ENCODE assay signal across 9 cellular contexts in the genomic region with DNA sequence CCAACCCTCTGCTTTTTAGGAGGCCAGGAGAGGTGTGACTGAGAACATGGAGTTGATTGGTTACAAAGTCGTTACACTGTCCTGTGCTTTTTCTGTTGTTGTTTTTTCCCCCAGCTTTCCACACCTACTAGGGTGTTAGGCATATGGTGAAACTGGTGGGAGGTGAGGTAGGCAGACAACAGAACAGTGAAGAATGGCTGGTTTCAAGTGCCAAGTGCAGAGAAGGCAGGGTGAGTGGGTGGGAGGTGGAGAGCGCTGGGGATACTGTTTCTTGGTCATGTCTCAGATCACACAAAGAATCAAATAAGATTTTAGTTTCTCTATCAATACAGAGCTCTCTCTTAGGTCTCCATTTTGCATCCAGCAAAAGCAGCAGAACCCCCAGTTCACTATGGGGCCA. TPM values are rescaled to one million over a fixed set of nuclear protein-coding genes. Genes with fewer than 3 reads are reported as not detected.
DNase-seq lines count a peak whose midpoint lies in the region; ATAC-seq and TF ChIP-seq lines count a peak whose summit lies in the region.
"Had no signal": no experiment of that assay in that cellular context is flagged by ENCODE, and none has a peak within 500 bp of the region (broad histone marks: within the 10 kb centered on the region; RNA-seq: fewer than 3 reads in every experiment).

No MANE protein-coding gene starts in this region.

- DNase-seq in Panc1 (ENCODE audit: low read depth, low spot score) (no peak), NCI-H1092 (lab: John Stamatoyannopoulos, UW) (no peak), medulla oblongata (ENCODE audit: extremely low spot score) (no peak)
- DNase-seq in activated naive CD4-positive, alpha-beta T cell treated with anti-CD3 and anti-CD28 coated beads, Interleukin-2, amount 50 U/mL, for 72 hours (ENCODE audit: low spot score in 2 of 2), result peak in 1 of 2 donors; percentile 29
- DNase-seq in stimulated activated CD8-positive, alpha-beta memory T cell treated with anti-CD3 and anti-CD28 coated beads, Interleukin-4, amount 100 ng/mL, for 48 hours, result peak; percentile 56
- DNase-seq in central memory CD4-positive, alpha-beta T cell, result no peak
- DNase-seq: NCI-H526 treated with DMSO at 0.1 percent for 48 hours had no signal

- peaks cover 0 to 7% of the 10 kb centered on the region in 2 donors for H3K36me3 Mint-ChIP-seq in activated naive CD4-positive, alpha-beta T cell treated with anti-CD3 and anti-CD28 coated beads, Interleukin-2, amount 50 U/mL, for 72 hours

- H3K4me1 ChIP-seq in Panc1 (ENCODE audit: control insufficient read depth, insufficient read depth, low read length) (peaks cover 19% of the 10 kb centered on the region), muscle layer of colon (ENCODE audit: insufficient read depth, low read length) (peaks cover 48% of the 10 kb centered on the region)

- intact Hi-C loops in Panc1 (cut with micrococcal nuclease; ENCODE audit: unreplicated experiment), result no loop called here

- H3K36me3 ChIP-seq in Panc1 (ENCODE audit: control insufficient read depth, insufficient read depth, low read length) (no peaks in the 10 kb centered on the region), muscle layer of colon (ENCODE audit: insufficient read depth, low read length) (no peaks in the 10 kb centered on the region)

- peak overlapping the region; percentile 23 to 51 for H3K27ac Mint-ChIP-seq in activated naive CD4-positive, alpha-beta T cell treated with anti-CD3 and anti-CD28 coated beads, Interleukin-2, amount 50 U/mL, for 72 hours

- CTCF ChIA-PET in Panc1 (lab: Charles Lee), result no interaction called here

- no peaks in the 10 kb centered on the region for H3K27me3 ChIP-seq in Panc1 (ENCODE audit: control insufficient read depth, insufficient read depth, low read length)
- H3K27me3 ChIP-seq in muscle layer of colon (ENCODE audit: control insufficient read depth in 1 of 2, insufficient read depth in 2 of 2, low read length in 2 of 2), result no peaks in the 10 kb centered on the region

- in situ Hi-C loops in Panc1 (cut with HindIII; ENCODE audit: low pct_unique_long_range_greater_than_20kb, low sequenced_read_pairs), result no loop called here

- no TSS peak for BruUV-seq in Panc1 (replicated peaks; lab: Mats Ljungman, UMichigan)

- H3K4me3 ChIP-seq in Panc1 (ENCODE audit: low read depth in 2 of 2, low read length in 2 of 2) (no peak overlapping the region), muscle layer of colon (ENCODE audit: low read depth in 1 of 2, low read length in 2 of 2) (no peak overlapping the region)

- no peaks in the 10 kb centered on the region for H3K9me3 Mint-ChIP-seq in activated naive CD4-positive, alpha-beta T cell treated with anti-CD3 and anti-CD28 coated beads, Interleukin-2, amount 50 U/mL, for 72 hours

- no peak for TF ChIP-seq CTCF in Panc1 (IDR thresholded peaks at IDR 0.05)

- H3K27ac ChIP-seq in Panc1 (ENCODE audit: low read length) (0 out of 2 replicates have a peak overlapping the region, but pooled peaks have one; percentile 39), muscle layer of colon (ENCODE audit: low read depth, low read length) (peak overlapping the region; percentile 97)

- peak overlapping the region; percentile 13 for H3K9ac ChIP-seq in muscle layer of colon (ENCODE audit: low read length)

- ATAC-seq in Panc1 (no peak), HG03439 (IDR thresholded peaks at IDR 0.05; ENCODE audit: unreplicated experiment) (no peak)
- peak; percentile 3 to 42 for ATAC-seq in activated naive CD4-positive, alpha-beta T cell treated with anti-CD3 and anti-CD28 coated beads, Interleukin-2, amount 50 U/mL, for 72 hours

- POLR2A ChIA-PET in Panc1 (lab: Charles Lee), result no interaction called here

- H3K9me3 ChIP-seq in Panc1 (ENCODE audit: control insufficient read depth, insufficient read depth, low read depth, low read length), result no peaks in the 10 kb centered on the region
- no peaks in the 10 kb centered on the region for H3K9me3 ChIP-seq in muscle layer of colon (ENCODE audit: low read length)

RNA-seq across cellular contexts. Expression of gene SPTAN1, which starts 2.2 kb away (rescaled TPM):
- 229 TPM for total RNA-seq in Panc1 (2021; ENCODE audit: unreplicated experiment)
- 180 TPM for polyA plus RNA-seq in Panc1 (2012; ENCODE audit: insufficient read length)
- total RNA-seq in activated naive CD4-positive, alpha-beta T cell treated with anti-CD3 and anti-CD28 coated beads, Interleukin-2, amount 50 U/mL, for 72 hours, result 100 to 1,000 TPM; 242 to 278 TPM

RNA-seq across cellular contexts. Expression of gene GLE1, which starts 45.7 kb away (rescaled TPM):
- 25.9 TPM for total RNA-seq in Panc1 (2021; ENCODE audit: unreplicated experiment)
- polyA plus RNA-seq in Panc1 (2012; ENCODE audit: insufficient read length), result 16.1 TPM
- total RNA-seq in activated naive CD4-positive, alpha-beta T cell treated with anti-CD3 and anti-CD28 coated beads, Interleukin-2, amount 50 U/mL, for 72 hours, result 10 to 100 TPM; 51.4 to 57.0 TPM

Comparison
In these comparisons a context has a peak if more than half of its experiments do, and no peak if none do; other contexts are left out.
1. ATAC-seq: peak in activated naive CD4-positive, alpha-beta T cell treated with anti-CD3 and anti-CD28 coated beads, Interleukin-2, amount 50 U/mL, for 72 hours (2 of 2); none in Panc1 (single experiment) and HG03439 (single experiment).